10 cellular contexts compared by ENCODE assay signal in the genomic region with DNA sequence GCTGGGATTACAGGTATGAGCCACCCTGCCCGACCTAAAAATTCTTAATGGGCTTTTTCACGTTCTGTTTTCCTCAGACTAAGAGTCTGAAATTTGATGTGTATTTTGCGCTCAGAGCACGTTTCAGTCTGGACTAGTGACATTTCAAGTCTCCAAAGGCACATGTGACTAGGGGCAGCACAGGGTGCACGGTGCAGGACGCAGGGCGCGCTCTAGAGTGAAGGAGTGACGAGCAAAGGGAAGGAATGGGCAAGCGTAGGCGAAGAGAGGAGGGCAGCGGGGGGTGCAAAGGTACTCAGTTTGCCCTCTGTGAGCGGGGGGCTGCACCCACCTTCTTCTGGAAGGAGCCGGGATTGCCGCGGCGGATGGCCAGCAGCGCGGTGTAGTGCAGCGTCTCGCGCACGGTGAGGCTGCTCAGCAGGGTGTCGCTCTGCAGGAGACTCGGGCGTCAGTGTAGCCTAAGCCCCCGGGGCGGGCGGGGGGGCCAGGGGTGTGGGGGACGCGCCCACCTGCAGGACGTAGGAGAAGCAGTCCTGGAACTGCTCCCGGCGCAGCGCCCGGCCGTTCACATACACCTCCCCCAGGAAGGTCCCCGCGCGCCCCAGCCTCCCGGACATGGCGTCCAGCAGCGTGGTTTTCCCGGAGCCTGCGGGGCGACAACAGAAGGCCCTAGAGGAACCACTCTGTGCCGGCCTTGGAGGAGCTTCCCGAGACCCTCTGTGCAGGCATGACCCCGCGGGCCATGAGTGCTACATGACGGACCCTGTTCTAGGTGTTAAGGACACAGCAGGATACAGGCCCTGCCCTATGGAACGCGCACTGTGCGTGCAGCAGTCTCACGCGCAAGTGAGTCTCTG. TPM values are rescaled to one million over a fixed set of nuclear protein-coding genes. Genes with fewer than 3 reads are reported as not detected.
DNase-seq lines count a peak whose midpoint lies in the region; ATAC-seq and TF ChIP-seq lines count a peak whose summit lies in the region.
"Had no signal": no experiment of that assay in that cellular context is flagged by ENCODE, and none has a peak within 500 bp of the region (broad histone marks: within the 10 kb centered on the region; RNA-seq: fewer than 3 reads in every experiment).

No MANE protein-coding gene starts in this region.

- H3K9me3 ChIP-seq in effector memory CD4-positive, alpha-beta T cell (ENCODE audit: control insufficient read depth, low read length), result no peaks in the 10 kb centered on the region
- H3K9me3 ChIP-seq: prostate gland had no signal

- no peaks in the 10 kb centered on the region for H3K9me3 Mint-ChIP-seq in activated CD4-positive, alpha-beta T cell treated with anti-CD3 and anti-CD28 coated beads for 36 hours (ENCODE audit: low read depth)
- H3K9me3 Mint-ChIP-seq: activated CD4-positive, alpha-beta T cell treated with anti-CD3 and anti-CD28 coated beads, Interleukin-2, amount 10 ng/mL, durations not matched to agents 24 days and 14 days had no signal

- ATAC-seq in SK-N-SH treated with all-trans-retinoic acid at 6 μM for 48 hours, result peak; percentile 82
- ATAC-seq in activated CD4-positive, alpha-beta T cell treated with anti-CD3 and anti-CD28 coated beads for 36 hours, result no peak

- no peak overlapping the region for H3K27ac ChIP-seq in effector memory CD4-positive, alpha-beta T cell (ENCODE audit: insufficient read depth, low read length, poor library complexity, severe bottlenecking)
- H3K27ac ChIP-seq: prostate gland had no signal

- peaks cover 3% of the 10 kb centered on the region for H3K4me1 Mint-ChIP-seq in activated CD4-positive, alpha-beta T cell treated with anti-CD3 and anti-CD28 coated beads for 36 hours

- DNase-seq in HFF-Myc (ENCODE audit: extremely low read depth, low read depth) (no peak), skeletal muscle cell (ENCODE audit: low read depth) (no peak), cerebellum (ENCODE audit: low spot score) (no peak)
- DNase-seq in activated CD4-positive, alpha-beta T cell treated with anti-CD3 and anti-CD28 coated beads for 36 hours, result no peak
- DNase-seq in stimulated activated naive CD4-positive, alpha-beta T cell treated with Interleukin-2 at 50 U/mL for 16 hours (lab: John Stamatoyannopoulos, UW), result no peak
- no peak for DNase-seq in effector memory CD4-positive, alpha-beta T cell
- DNase-seq: activated CD4-positive, alpha-beta T cell treated with anti-CD3 and anti-CD28 coated beads, Interleukin-2, amount 10 ng/mL, durations not matched to agents 24 days and 14 days had no signal

- H3K27me3 ChIP-seq in effector memory CD4-positive, alpha-beta T cell (replicated peaks; ENCODE audit: control insufficient read depth, insufficient read depth, low read length, poor library complexity, severe bottlenecking), result peaks cover 3% of the 10 kb centered on the region

- H3K4me3 ChIP-seq in HFF-Myc (replicated peaks; ENCODE audit: low read depth, low read length) (peak overlapping the region; percentile 9; the same call in 1 of the 2 replicates), iPS-11a (ENCODE audit: low read depth, low read length) (peak overlapping the region; percentile 45), skeletal muscle cell (ENCODE audit: low read depth, low read length) (peak overlapping the region; percentile 18)
- no peak overlapping the region for H3K4me3 ChIP-seq in effector memory CD4-positive, alpha-beta T cell (ENCODE audit: insufficient read depth, low read depth, low read length, poor library complexity, severe bottlenecking)

- POLR2A ChIA-PET in activated CD4-positive, alpha-beta T cell treated with anti-CD3 and anti-CD28 coated beads for 36 hours (lab: Charles Lee), result no interaction called here

- no peaks in the 10 kb centered on the region for H3K4me1 ChIP-seq in effector memory CD4-positive, alpha-beta T cell (ENCODE audit: control insufficient read depth, insufficient read depth, low read length, poor library complexity, severe bottlenecking)
- H3K4me1 ChIP-seq: prostate gland had no signal

- H3K36me3 Mint-ChIP-seq in activated CD4-positive, alpha-beta T cell treated with anti-CD3 and anti-CD28 coated beads for 36 hours (ENCODE audit: low read depth), result no peaks in the 10 kb centered on the region

- intact Hi-C loops in activated CD4-positive, alpha-beta T cell treated with anti-CD3 and anti-CD28 coated beads for 36 hours (cut with DNase I, micrococcal nuclease), result no loop called here

- CTCF ChIA-PET in activated CD4-positive, alpha-beta T cell treated with anti-CD3 and anti-CD28 coated beads for 36 hours (lab: Charles Lee), result no interaction called here

- no peak overlapping the region for H3K4me3 Mint-ChIP-seq in activated CD4-positive, alpha-beta T cell treated with anti-CD3 and anti-CD28 coated beads for 36 hours
- H3K4me3 Mint-ChIP-seq: activated CD4-positive, alpha-beta T cell treated with anti-CD3 and anti-CD28 coated beads, Interleukin-2, amount 10 ng/mL, durations not matched to agents 24 days and 14 days had no signal

- no peak overlapping the region for H3K27ac Mint-ChIP-seq in activated CD4-positive, alpha-beta T cell treated with anti-CD3 and anti-CD28 coated beads for 36 hours
- H3K27ac Mint-ChIP-seq: activated CD4-positive, alpha-beta T cell treated with anti-CD3 and anti-CD28 coated beads, Interleukin-2, amount 10 ng/mL, durations not matched to agents 24 days and 14 days had no signal

- no peak for TF ChIP-seq CTCF in HFF-Myc (IDR thresholded peaks at IDR 0.05; ENCODE audit: low read depth, low read length, missing control alignments)

- no peaks in the 10 kb centered on the region for H3K36me3 ChIP-seq in effector memory CD4-positive, alpha-beta T cell (ENCODE audit: control insufficient read depth, insufficient read depth, low read length)
- H3K36me3 ChIP-seq: prostate gland had no signal

- peaks cover 19% of the 10 kb centered on the region for H3K27me3 Mint-ChIP-seq in activated CD4-positive, alpha-beta T cell treated with anti-CD3 and anti-CD28 coated beads for 36 hours

TF ChIP-seq in SK-N-SH treated with all-trans-retinoic acid at 6 μM for 48 hours, 23 proteins besides CTCF, POLR2A, EP300 and RAD21:
- TF ChIP-seq, protein P1, sequence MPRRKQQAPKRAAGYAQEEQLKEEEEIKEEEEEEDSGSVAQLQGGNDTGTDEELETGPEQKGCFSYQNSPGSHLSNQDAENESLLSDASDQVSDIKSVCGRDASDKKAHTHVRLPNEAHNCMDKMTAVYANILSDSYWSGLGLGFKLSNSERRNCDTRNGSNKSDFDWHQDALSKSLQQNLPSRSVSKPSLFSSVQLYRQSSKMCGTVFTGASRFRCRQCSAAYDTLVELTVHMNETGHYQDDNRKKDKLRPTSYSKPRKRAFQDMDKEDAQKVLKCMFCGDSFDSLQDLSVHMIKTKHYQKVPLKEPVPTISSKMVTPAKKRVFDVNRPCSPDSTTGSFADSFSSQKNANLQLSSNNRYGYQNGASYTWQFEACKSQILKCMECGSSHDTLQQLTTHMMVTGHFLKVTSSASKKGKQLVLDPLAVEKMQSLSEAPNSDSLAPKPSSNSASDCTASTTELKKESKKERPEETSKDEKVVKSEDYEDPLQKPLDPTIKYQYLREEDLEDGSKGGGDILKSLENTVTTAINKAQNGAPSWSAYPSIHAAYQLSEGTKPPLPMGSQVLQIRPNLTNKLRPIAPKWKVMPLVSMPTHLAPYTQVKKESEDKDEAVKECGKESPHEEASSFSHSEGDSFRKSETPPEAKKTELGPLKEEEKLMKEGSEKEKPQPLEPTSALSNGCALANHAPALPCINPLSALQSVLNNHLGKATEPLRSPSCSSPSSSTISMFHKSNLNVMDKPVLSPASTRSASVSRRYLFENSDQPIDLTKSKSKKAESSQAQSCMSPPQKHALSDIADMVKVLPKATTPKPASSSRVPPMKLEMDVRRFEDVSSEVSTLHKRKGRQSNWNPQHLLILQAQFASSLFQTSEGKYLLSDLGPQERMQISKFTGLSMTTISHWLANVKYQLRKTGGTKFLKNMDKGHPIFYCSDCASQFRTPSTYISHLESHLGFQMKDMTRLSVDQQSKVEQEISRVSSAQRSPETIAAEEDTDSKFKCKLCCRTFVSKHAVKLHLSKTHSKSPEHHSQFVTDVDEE (CRISPR knock-in tag; IDR thresholded peaks at IDR 0.05), result no peak

RNA-seq across cellular contexts. Expression of a gene that starts 7.0 kb away (rescaled TPM):
- total RNA-seq in activated CD4-positive, alpha-beta T cell treated with anti-CD3 and anti-CD28 coated beads for 36 hours, result not detected
- not detected for total RNA-seq in cerebellum
- total RNA-seq: activated CD4-positive, alpha-beta T cell treated with anti-CD3 and anti-CD28 coated beads, Interleukin-2, amount 10 ng/mL, durations not matched to agents 24 days and 14 days; prostate gland had no signal

RNA-seq across cellular contexts. Expression of a gene that starts 7.1 kb away (rescaled TPM):
- not detected for total RNA-seq in activated CD4-positive, alpha-beta T cell treated with anti-CD3 and anti-CD28 coated beads for 36 hours
- 0.27 TPM for total RNA-seq in cerebellum
- total RNA-seq: activated CD4-positive, alpha-beta T cell treated with anti-CD3 and anti-CD28 coated beads, Interleukin-2, amount 10 ng/mL, durations not matched to agents 24 days and 14 days had no signal

RNA-seq across cellular contexts. Expression of a gene that starts 57.8 kb away (rescaled TPM):
- 10 to 100 TPM; 19.5 to 28.4 TPM for total RNA-seq in activated CD4-positive, alpha-beta T cell treated with anti-CD3 and anti-CD28 coated beads for 36 hours
- total RNA-seq in cerebellum, result 43.4 TPM
